Comparison of ENCODE assay signal across 8 cellular contexts in the genomic region with DNA sequence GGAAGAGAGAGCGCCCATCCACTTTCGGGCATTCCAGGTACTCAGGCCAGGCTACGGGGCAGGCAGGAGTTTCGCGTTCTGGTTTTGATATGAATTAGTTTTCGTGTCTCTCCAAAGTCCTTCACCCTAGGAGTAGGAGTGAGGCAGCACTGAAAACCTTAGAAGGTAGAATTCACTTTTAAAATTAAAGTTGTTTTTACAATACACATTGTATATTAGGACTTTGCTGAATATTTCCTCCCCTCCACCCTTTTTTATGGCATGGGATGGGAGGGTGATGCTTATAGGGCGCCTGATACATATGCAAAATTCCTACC. TPM values are rescaled to one million over a fixed set of nuclear protein-coding genes. Genes with fewer than 3 reads are reported as not detected.
DNase-seq lines count a peak whose midpoint lies in the region; ATAC-seq and TF ChIP-seq lines count a peak whose summit lies in the region.

No MANE protein-coding gene starts in this region.

- H3K4me3 Mint-ChIP-seq in activated B cell treated with CpG ODN at 0.5 μM for 24 hours (peak overlapping the region; percentile 91), glutamatergic neuron (ENCODE audit: unreplicated experiment) (peak overlapping the region; percentile 81)

- H3K27me3 Mint-ChIP-seq in activated B cell treated with CpG ODN at 0.5 μM for 24 hours: peaks cover 20% of the 10 kb centered on the region
- peaks cover 3% of the 10 kb centered on the region for H3K27me3 Mint-ChIP-seq in glutamatergic neuron (ENCODE audit: unreplicated experiment)

- peaks cover 15% of the 10 kb centered on the region for H3K4me1 Mint-ChIP-seq in activated B cell treated with CpG ODN at 0.5 μM for 24 hours
- no peaks in the 10 kb centered on the region for H3K4me1 Mint-ChIP-seq in glutamatergic neuron (ENCODE audit: low read depth, unreplicated experiment)

- peak overlapping the region; percentile 61 for H3K4me3 ChIP-seq in GM12875 (ENCODE audit: low read depth, low read length)
- peak overlapping the region; percentile 61 for H3K4me3 ChIP-seq in skeletal muscle cell (ENCODE audit: low read depth, low read length)

- H3K27ac Mint-ChIP-seq in activated B cell treated with CpG ODN at 0.5 μM for 24 hours (peak overlapping the region; percentile 54), glutamatergic neuron (ENCODE audit: unreplicated experiment) (no peak overlapping the region)

- H3K36me3 Mint-ChIP-seq in activated B cell treated with CpG ODN at 0.5 μM for 24 hours (ENCODE audit: low read depth): no peaks in the 10 kb centered on the region
- no peaks in the 10 kb centered on the region for H3K36me3 Mint-ChIP-seq in glutamatergic neuron (ENCODE audit: unreplicated experiment)

- ATAC-seq in activated B cell treated with CpG ODN at 0.5 μM for 24 hours (ENCODE audit: low read depth): no peak

- DNase-seq in activated B cell treated with CpG ODN at 0.5 μM for 24 hours: no peak
- no peak for DNase-seq in glutamatergic neuron
- DNase-seq in skeletal muscle cell (ENCODE audit: low read depth): no peak
- no peak for DNase-seq in cerebellar nuclear complex (lab: John Stamatoyannopoulos, UW)
- no peak for DNase-seq in NCI-H2029 treated with DMSO at 0.1 percent for 48 hours (lab: John Stamatoyannopoulos, UW)
- no peak for DNase-seq in putamen (ENCODE audit: low spot score)
- DNase-seq in activated effector memory CD4-positive, alpha-beta T cell treated with Interleukin-2 at 50 U/mL for 16 hours: no peak

- TF ChIP-seq CTCF in GM12875 (IDR thresholded peaks at IDR 0.05; ENCODE audit: borderline replicate concordance, insufficient read depth, low read depth, low read length) (no peak), activated B cell treated with CpG ODN at 0.5 μM for 24 hours (IDR thresholded peaks at IDR 0.05) (no peak), glutamatergic neuron (IDR thresholded peaks at IDR 0.05; ENCODE audit: partially characterized antibody, unreplicated experiment) (no peak)

- CTCF ChIA-PET in activated B cell treated with CpG ODN at 0.5 μM for 24 hours (lab: Charles Lee): interaction anchor here (1.2 to 1.5 kb wide), 2 partner anchors 11 to 127 kb away, joined by 4 to 9 read pairs; no protein-coding TSS in a partner anchor

- H3K9me3 Mint-ChIP-seq in activated B cell treated with CpG ODN at 0.5 μM for 24 hours (no peaks in the 10 kb centered on the region), glutamatergic neuron (ENCODE audit: unreplicated experiment) (peaks cover 2% of the 10 kb centered on the region)

- intact Hi-C loops in activated B cell treated with CpG ODN at 0.5 μM for 24 hours (cut with micrococcal nuclease): loop anchor here (10.0 kb wide), 1 partner anchor 1824 kb away; no protein-coding TSS in a partner anchor

- POLR2A ChIA-PET in activated B cell treated with CpG ODN at 0.5 μM for 24 hours (lab: Charles Lee): interaction anchor here (1.7 to 4.0 kb wide), 2 partner anchors 12 to 21 kb away, joined by 5 to 51 read pairs; no protein-coding TSS in a partner anchor

RNA-seq across cellular contexts. Expression of gene ITGA1, which starts 0.7 kb away (rescaled TPM):
- total RNA-seq in activated B cell treated with CpG ODN at 0.5 μM for 24 hours (28.4 and 34.0 TPM in 2 replicates), glutamatergic neuron (ENCODE audit: unreplicated experiment) (0.96 TPM)

RNA-seq across cellular contexts. Expression of gene PELO, which starts 0.7 kb away (rescaled TPM):
- total RNA-seq in activated B cell treated with CpG ODN at 0.5 μM for 24 hours: 20.0 and 23.0 TPM in 2 replicates
- total RNA-seq in glutamatergic neuron (ENCODE audit: unreplicated experiment): 7.5 TPM

Comparison
In these comparisons a context has a peak if more than half of its experiments do, and no peak if none do; other contexts are left out.
1. RNA of gene ITGA1, which starts 0.7 kb away (total RNA-seq): 28.4 to 34.0 TPM in activated B cell treated with CpG ODN at 0.5 μM for 24 hours; 0.96 TPM in glutamatergic neuron (single experiment); every median in the first group is over 10 times any median in the second.